ENCODE assay signal across 8 cellular contexts in genomic region chr3:45226206-45226915, GRCh38. TPM values are rescaled to one million over a fixed set of nuclear protein-coding genes. Genes with fewer than 3 reads are reported as not detected.
DNase-seq lines count a peak whose midpoint lies in the region; ATAC-seq, FAIRE-seq and TF ChIP-seq lines count a peak whose summit lies in the region.

Gene TMEM158 (minus strand): TSS chr3:45226287. CDS start chr3:45226027, 260 bp downstream.

- H3K36me3 Mint-ChIP-seq in T-helper 17 cell (ENCODE audit: low read depth) = peaks cover 7% of the 10 kb centered on the region

- peak within 1 kb of the TSS; percentile 82 for H3K4me3 Mint-ChIP-seq in T-helper 17 cell

- H3K27ac ChIP-seq in urinary bladder (ENCODE audit: low read depth) = no peak within 1 kb of the TSS

- H3K4me1 ChIP-seq in BE2C = no peaks in the 10 kb centered on the region
- no peaks in the 10 kb centered on the region for H3K4me1 ChIP-seq in urinary bladder (ENCODE audit: insufficient read depth)

- WGBS in urinary bladder = 3% methylated on average over 63 of the region's 63 CpGs

- peaks cover 15% of the 10 kb centered on the region for H3K4me1 Mint-ChIP-seq in T-helper 17 cell

- ATAC-seq in GM19397 (IDR thresholded peaks at IDR 0.05; ENCODE audit: unreplicated experiment) = peak; percentile 83
- peak; percentile 90 for ATAC-seq in T-helper 17 cell

- peaks cover 86% of the 10 kb centered on the region for H3K27me3 Mint-ChIP-seq in T-helper 17 cell

- DNase-seq in BE2C (peak; percentile 73), HTR-8/SVneo (ENCODE audit: insufficient read length, low spot score) (peak; percentile 80), T-helper 17 cell (peak; percentile 53 to 72 (median 70)), anterior cingulate cortex (lab: John Stamatoyannopoulos, UW) (peak in 54 of 58 donors; percentile 8 to 80 (median 53)), hepatic stellate cell (ENCODE audit: low spot score) (peak; percentile 89), putamen (ENCODE audit: low spot score) (peak; percentile 79)

- H3K36me3 ChIP-seq in BE2C = no peaks in the 10 kb centered on the region
- H3K36me3 ChIP-seq in urinary bladder (ENCODE audit: insufficient read depth) = no peaks in the 10 kb centered on the region

- no peak for TF ChIP-seq CTCF in BE2C (IDR thresholded peaks at IDR 0.05; ENCODE audit: low read depth, low read length)

- H3K4me3 ChIP-seq in BE2C (ENCODE audit: low read depth, low read length) (peak within 1 kb of the TSS; percentile 34), urinary bladder (ENCODE audit: low read depth, low read length) (peak within 1 kb of the TSS; percentile 80)

- H3K27ac Mint-ChIP-seq in T-helper 17 cell = no peak within 1 kb of the TSS

- H3K27me3 ChIP-seq in BE2C = peaks cover 30% of the 10 kb centered on the region

- H3K9me3 ChIP-seq in BE2C (no peaks in the 10 kb centered on the region), T-helper 17 cell (ENCODE audit: control insufficient read depth, low read length, poor library complexity, severe bottlenecking) (no peaks in the 10 kb centered on the region)

- FAIRE-seq in HTR-8/SVneo (lab: Jason Lieb, UNC) = no peak

RNA-seq across cellular contexts. Expression of gene TMEM158, which starts in this region (rescaled TPM):
- not detected for polyA plus RNA-seq in BE2C (2012; ENCODE audit: insufficient read depth, insufficient read length, low read depth)
- 1 to 10 TPM in 1 of 2 donors, under 1 TPM in 1; 0.25 to 6.5 TPM for total RNA-seq in T-helper 17 cell
- 1.7 TPM for total RNA-seq in urinary bladder
- 11.2 TPM for polyA plus RNA-seq in urinary bladder
